In the genomic region with DNA sequence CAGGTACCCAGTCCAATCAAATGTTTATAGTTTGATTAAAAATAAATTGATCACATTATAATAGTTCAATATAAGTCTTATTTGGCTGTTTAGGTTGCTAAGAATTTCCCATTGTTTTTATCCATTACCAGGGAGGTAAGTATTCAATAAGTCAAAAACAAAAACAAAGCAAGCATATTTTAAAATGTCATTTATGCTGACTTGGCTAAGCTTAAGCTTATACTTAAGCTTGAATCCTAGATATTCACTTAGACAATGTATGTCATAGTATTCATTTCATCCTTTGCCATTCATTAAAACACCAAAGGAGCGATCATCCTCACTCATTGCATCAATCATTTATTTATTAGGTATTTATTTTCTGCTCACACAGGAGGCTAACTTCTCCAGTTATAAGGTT, we compare ENCODE assay signal across 24 cellular contexts.
"Had no signal": no experiment of that assay in that cellular context is flagged by ENCODE, and none has a peak within 500 bp of the region (broad histone marks: within the 10 kb centered on the region; RNA-seq: fewer than 3 reads in every experiment).

No MANE protein-coding gene starts in this region.

- H3K9me3 Mint-ChIP-seq: activated naive CD4-positive, alpha-beta T cell treated with anti-CD3 and anti-CD28 coated beads, Interleukin-2, amount 50 U/mL, for 24 hours; activated T-helper 1 cell treated with anti-CD3 and anti-CD28 coated beads, Interleukin-12 subunit alpha, Interleukin-12 subunit beta, Interleukin-2, Interleukin-4 antibody, amounts not matched to agents 30 ng/mL and 10 ng/mL and 1 ng/mL, durations not matched to agents 14 hours and 24 hours and 36 hours; T-helper 1 cell treated with Interleukin-12 subunit alpha and Interleukin-12 subunit beta and Interleukin-4 antibody, amounts not matched to agents 30 μg/mL and 1 μg/mL, for 36 hours; WTC11 had no signal

- H3K36me3 ChIP-seq: MG63 had no signal

- H3K27ac Mint-ChIP-seq: activated CD8-positive, alpha-beta memory T cell treated with anti-CD3 and anti-CD28 coated beads, Interleukin-2, amount 10 ng/mL, durations not matched to agents 7 days and 5 days; activated naive CD4-positive, alpha-beta T cell treated with anti-CD3 and anti-CD28 coated beads, Interleukin-2, amount 50 U/mL, for 24 hours; activated T-cell treated with anti-CD3 and anti-CD28 coated beads, Interleukin-2, amount 50 U/mL, for 24 hours; activated T-helper 1 cell treated with anti-CD3 and anti-CD28 coated beads, Interleukin-12 subunit alpha, Interleukin-12 subunit beta, Interleukin-2, Interleukin-4 antibody, amounts not matched to agents 30 ng/mL and 10 ng/mL and 1 ng/mL, durations not matched to agents 14 hours and 24 hours and 36 hours; T-helper 1 cell treated with Interleukin-12 subunit alpha and Interleukin-12 subunit beta and Interleukin-4 antibody, amounts not matched to agents 30 μg/mL and 1 μg/mL, for 36 hours; WTC11 had no signal

- H3K4me3 Mint-ChIP-seq: activated CD8-positive, alpha-beta memory T cell treated with anti-CD3 and anti-CD28 coated beads, Interleukin-2, amount 10 ng/mL, durations not matched to agents 7 days and 5 days; activated naive CD4-positive, alpha-beta T cell treated with anti-CD3 and anti-CD28 coated beads, Interleukin-2, amount 50 U/mL, for 24 hours; activated T-cell treated with anti-CD3 and anti-CD28 coated beads, Interleukin-2, amount 50 U/mL, for 24 hours; activated T-helper 1 cell treated with anti-CD3 and anti-CD28 coated beads, Interleukin-12 subunit alpha, Interleukin-12 subunit beta, Interleukin-2, Interleukin-4 antibody, amounts not matched to agents 30 ng/mL and 10 ng/mL and 1 ng/mL, durations not matched to agents 14 hours and 24 hours and 36 hours; T-helper 1 cell treated with Interleukin-12 subunit alpha and Interleukin-12 subunit beta and Interleukin-4 antibody, amounts not matched to agents 30 μg/mL and 1 μg/mL, for 36 hours; WTC11 had no signal

- DNase-seq: activated CD4-positive, alpha-beta T cell treated with anti-CD3 and anti-CD28 coated beads for 48 hours; activated CD4-positive, alpha-beta T cell treated with anti-CD3 and anti-CD28 coated beads, Interleukin-2, amount 50 U/mL, for 4 hours; activated CD4-positive, CD25-positive, alpha-beta regulatory T cell treated with anti-CD3 and anti-CD28 coated beads, Interleukin-2, amount 50 U/mL, for 72 hours; activated CD8-positive, alpha-beta memory T cell treated with anti-CD3 and anti-CD28 coated beads, Interleukin-2, amount 10 ng/mL, durations not matched to agents 7 days and 5 days; activated effector memory CD4-positive, alpha-beta T cell treated with Interleukin-2 at 50 U/mL for 16 hours; activated naive CD4-positive, alpha-beta T cell; activated T-cell treated with anti-CD3 and anti-CD28 coated beads, Interleukin-2, amount 50 U/mL, for 24 hours; amygdala; cerebellar nuclear complex; KG1; MG63; MV-4-11; NCI-H1092 treated with DMSO at 0.1 percent for 48 hours; NCI-H1417 treated with DMSO at 0.1 percent for 48 hours; NCI-H1694; NCI-H2029 treated with DMSO at 0.1 percent for 48 hours; NCI-H446; NCI-H524; PC-3; SHP77 treated with DMSO at 0.1 percent for 48 hours had no signal

- H3K36me3 Mint-ChIP-seq: activated CD8-positive, alpha-beta memory T cell treated with anti-CD3 and anti-CD28 coated beads, Interleukin-2, amount 10 ng/mL, durations not matched to agents 7 days and 5 days; WTC11 had no signal

- ATAC-seq: activated CD8-positive, alpha-beta memory T cell treated with anti-CD3 and anti-CD28 coated beads, Interleukin-2, amount 10 ng/mL, durations not matched to agents 7 days and 5 days; PC-3; WTC11 had no signal

- H3K27me3 ChIP-seq: MG63 had no signal

- H3K4me3 ChIP-seq: MG63 had no signal

- H3K9me3 ChIP-seq: MG63 had no signal
